In the genomic region with DNA sequence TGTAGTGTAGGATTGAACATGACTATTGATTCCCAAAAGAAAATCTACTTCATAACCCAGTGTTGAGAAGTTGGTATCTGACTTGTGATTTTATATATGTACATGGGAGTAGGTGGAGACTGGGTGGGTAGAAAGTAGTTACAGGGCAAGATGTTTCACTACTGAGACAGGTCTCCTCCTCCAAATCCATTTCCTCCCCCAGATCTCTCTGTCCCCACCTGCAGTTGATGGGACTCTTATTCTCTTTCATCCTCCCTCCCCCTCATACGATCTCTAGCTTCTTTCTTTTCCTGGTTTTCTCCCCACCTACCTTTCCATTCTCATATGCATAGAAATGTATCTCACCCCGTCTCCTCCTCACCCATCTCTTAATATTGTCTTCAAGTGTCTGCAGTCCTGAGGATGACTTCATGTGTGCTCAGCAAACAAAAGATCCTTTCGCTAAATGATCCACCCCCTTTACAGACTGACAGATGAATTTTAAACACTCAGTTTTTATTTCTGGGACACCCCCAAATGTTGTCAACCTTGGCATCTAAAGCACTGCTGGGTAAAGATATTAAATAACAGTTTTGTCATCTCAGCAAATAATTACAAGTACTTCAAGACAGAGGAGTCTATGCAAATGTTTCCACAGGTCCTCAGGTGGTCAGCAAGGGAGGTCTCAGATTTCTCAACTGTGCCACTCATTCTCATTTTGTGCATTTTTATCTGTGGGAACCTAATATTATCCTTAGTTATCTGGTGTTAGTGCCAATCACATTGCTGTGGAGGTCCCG, we compare ENCODE assay signal across 27 cellular contexts. TPM values are rescaled to one million over a fixed set of nuclear protein-coding genes. Genes with fewer than 3 reads are reported as not detected.
DNase-seq lines count a peak whose midpoint lies in the region; ATAC-seq and FAIRE-seq lines count a peak whose summit lies in the region.
"Had no signal": no experiment of that assay in that cellular context is flagged by ENCODE, and none has a peak within 500 bp of the region (broad histone marks: within the 10 kb centered on the region; RNA-seq: fewer than 3 reads in every experiment).

No MANE protein-coding gene starts in this region.

- H3K27me3 Mint-ChIP-seq in activated naive CD4-positive, alpha-beta T cell treated with anti-CD3 and anti-CD28 coated beads for 36 hours (ENCODE audit: low read depth) = no peaks in the 10 kb centered on the region
- no peaks in the 10 kb centered on the region for H3K27me3 Mint-ChIP-seq in activated naive CD8-positive, alpha-beta T cell

- no peaks in the 10 kb centered on the region for H3K36me3 ChIP-seq in KOPT-K1 (ENCODE audit: insufficient read depth, low read length)
- H3K36me3 ChIP-seq: cardiac muscle cell, thyroid gland had no signal

- peaks cover 25% of the 10 kb centered on the region for H3K9me3 ChIP-seq in KOPT-K1 (ENCODE audit: insufficient read depth, low read length, poor library complexity, severe bottlenecking)
- H3K9me3 ChIP-seq: thyroid gland had no signal

- H3K4me1 Mint-ChIP-seq in activated naive CD4-positive, alpha-beta T cell treated with anti-CD3 and anti-CD28 coated beads for 36 hours (ENCODE audit: low read depth) = peaks cover 62% of the 10 kb centered on the region
- H3K4me1 Mint-ChIP-seq in activated naive CD8-positive, alpha-beta T cell (ENCODE audit: low read depth) = peaks cover 62% of the 10 kb centered on the region

- intact Hi-C loops in activated naive CD4-positive, alpha-beta T cell treated with anti-CD3 and anti-CD28 coated beads for 36 hours (cut with micrococcal nuclease) = loop anchor here (1.0 to 10.0 kb wide), 5 partner anchors 20 to 429 kb away; a partner anchor contains a TSS

- peak; percentile 62 for ATAC-seq in stimulated activated naive CD8-positive, alpha-beta T cell treated with anti-CD3 and anti-CD28 coated beads, Interleukin-15, Interleukin-2, amounts not matched to agents 100 U/mL and 50 U/mL, for 24 hours
- ATAC-seq: HCT116; stimulated activated naive B cell treated with anti-CD40 and anti-IgM and Interleukin-4, amounts not matched to agents 10 μg/mL and 1 μg/mL and 100 μg/mL, for 72 hours had no signal

- no peak for FAIRE-seq in HTR-8/SVneo (lab: Jason Lieb, UNC)
- FAIRE-seq: keratinocyte, TTC549 had no signal

- H3K4me3 Mint-ChIP-seq in activated naive CD4-positive, alpha-beta T cell treated with anti-CD3 and anti-CD28 coated beads for 36 hours = peak overlapping the region; percentile 69
- peak overlapping the region; percentile 63 for H3K4me3 Mint-ChIP-seq in activated naive CD8-positive, alpha-beta T cell
- H3K4me3 Mint-ChIP-seq: CD14-positive monocyte; stimulated activated naive B cell treated with anti-CD40 and anti-IgM and Interleukin-4, amounts not matched to agents 10 μg/mL and 1 μg/mL and 100 μg/mL, for 72 hours had no signal

- peak overlapping the region; percentile 72 for H3K27ac ChIP-seq in KOPT-K1 (ENCODE audit: low read depth, low read length, poor library complexity, severe bottlenecking)
- H3K27ac ChIP-seq: cardiac muscle cell, thyroid gland had no signal

- CTCF ChIA-PET in activated naive CD4-positive, alpha-beta T cell treated with anti-CD3 and anti-CD28 coated beads for 36 hours (lab: Charles Lee) = interaction anchor here (0.7 to 1.6 kb wide), 4 partner anchors 9 to 86 kb away, joined by 3 to 5 read pairs (median 4); no protein-coding TSS in a partner anchor

- H3K9me3 Mint-ChIP-seq in activated naive CD4-positive, alpha-beta T cell treated with anti-CD3 and anti-CD28 coated beads for 36 hours = peaks cover 21% of the 10 kb centered on the region
- peaks cover 11% of the 10 kb centered on the region for H3K9me3 Mint-ChIP-seq in activated naive CD8-positive, alpha-beta T cell (ENCODE audit: low read depth)

- H3K27ac Mint-ChIP-seq in activated naive CD4-positive, alpha-beta T cell treated with anti-CD3 and anti-CD28 coated beads for 36 hours = peak overlapping the region; percentile 59
- peak overlapping the region; percentile 76 for H3K27ac Mint-ChIP-seq in activated naive CD8-positive, alpha-beta T cell
- H3K27ac Mint-ChIP-seq: CD14-positive monocyte; stimulated activated naive B cell treated with anti-CD40 and anti-IgM and Interleukin-4, amounts not matched to agents 10 μg/mL and 1 μg/mL and 100 μg/mL, for 72 hours had no signal

- H3K36me3 Mint-ChIP-seq in activated naive CD4-positive, alpha-beta T cell treated with anti-CD3 and anti-CD28 coated beads for 36 hours (ENCODE audit: low read depth) = peaks cover 19% of the 10 kb centered on the region
- H3K36me3 Mint-ChIP-seq in activated naive CD8-positive, alpha-beta T cell = peaks cover 15% of the 10 kb centered on the region

- DNase-seq in activated naive CD4-positive, alpha-beta T cell treated with anti-CD3 and anti-CD28 coated beads for 36 hours = peak; percentile 27
- DNase-seq in activated naive CD4-positive, alpha-beta T cell treated with anti-CD3 and anti-CD28 coated beads, Interleukin-2, amount 50 U/mL, for 16 hours = no peak
- no peak for DNase-seq in stimulated activated naive CD8-positive, alpha-beta T cell treated with anti-CD3 and anti-CD28 coated beads, Interleukin-15, Interleukin-2, amounts not matched to agents 100 U/mL and 50 U/mL, for 24 hours
- DNase-seq in effector CD8-positive, alpha-beta T cell (lab: John Stamatoyannopoulos, UW) = no peak
- no peak for DNase-seq in HTR-8/SVneo (ENCODE audit: insufficient read length, low spot score)
- DNase-seq in DMS79 treated with DMSO at 0.1 percent for 48 hours (lab: John Stamatoyannopoulos, UW) = no peak
- DNase-seq: activated CD4-positive, alpha-beta T cell treated with anti-CD3 and anti-CD28 coated beads for 48 hours; amygdala; GF-D8; NCI-H1048; NCI-H187; NCI-H2227 treated with DMSO at 0.1 percent for 48 hours; NCI-H748 treated with DMSO at 0.1 percent for 48 hours; nucleus accumbens; OCI-M1; Right ventricle myocardium superior; stimulated activated CD4-positive, alpha-beta T cell treated with anti-CD3 and anti-CD28 coated beads, Interleukin-1b, Interleukin-23, amount 100 ng/mL, for 48 hours; stimulated activated naive B cell treated with anti-CD40 and anti-IgM and Interleukin-4, amounts not matched to agents 10 μg/mL and 1 μg/mL and 100 μg/mL, for 72 hours; SW 1271; thyroid gland had no signal

RNA-seq across cellular contexts. Expression of a gene that starts 18.7 kb away (rescaled TPM):
- 10 to 100 TPM; 61.1 to 61.2 TPM for total RNA-seq in activated naive CD4-positive, alpha-beta T cell treated with anti-CD3 and anti-CD28 coated beads for 36 hours
